ENCODE assay signal across 1 cellular context in the genomic region with DNA sequence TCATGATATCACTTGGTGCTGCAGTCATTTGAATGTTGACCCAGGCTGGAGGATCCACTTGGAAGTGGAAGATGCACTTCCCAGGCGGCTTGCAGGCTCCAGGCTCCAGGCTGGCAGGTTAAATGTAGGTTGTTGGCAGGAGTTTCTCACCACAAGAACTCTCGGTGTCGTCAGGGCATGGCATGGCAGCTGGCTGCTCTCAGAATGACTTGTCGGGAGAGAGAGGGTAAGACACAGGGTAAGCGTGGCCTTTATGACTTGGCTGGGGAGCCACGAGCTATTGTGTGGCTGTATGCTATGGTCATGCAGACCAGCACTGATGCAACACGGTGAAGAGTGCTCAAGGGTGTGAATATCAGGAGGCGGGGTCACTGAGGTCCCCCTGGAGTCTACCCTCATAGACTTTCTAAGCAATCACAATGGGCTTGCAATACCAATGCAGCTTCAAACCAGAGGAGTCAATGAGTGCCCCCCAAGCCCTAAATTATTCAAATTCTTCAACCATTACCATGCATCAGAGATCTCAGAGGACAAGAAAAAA.
TF ChIP-seq lines count a peak whose summit lies in the region.

No MANE protein-coding gene starts in this region.

TF ChIP-seq in GM23338, 12 proteins besides CTCF, POLR2A, EP300 and RAD21 (continued from another document):
- TF ChIP-seq ZNF462 (CRISPR knock-in tag; IDR thresholded peaks at IDR 0.05) (no peak), JUNB (IDR thresholded peaks at IDR 0.05; ENCODE audit: unreplicated experiment) (no peak), CREB1 (CRISPR knock-in tag; IDR thresholded peaks at IDR 0.05; ENCODE audit: low read depth) (no peak), EZH2phosphoT487 (IDR thresholded peaks at IDR 0.05; ENCODE audit: unreplicated experiment) (no peak), NANOG (IDR thresholded peaks at IDR 0.05; ENCODE audit: borderline replicate concordance) (no peak), POLR2AphosphoS5 (IDR thresholded peaks at IDR 0.05; ENCODE audit: low read depth) (no peak)
- TF ChIP-seq, protein P1, sequence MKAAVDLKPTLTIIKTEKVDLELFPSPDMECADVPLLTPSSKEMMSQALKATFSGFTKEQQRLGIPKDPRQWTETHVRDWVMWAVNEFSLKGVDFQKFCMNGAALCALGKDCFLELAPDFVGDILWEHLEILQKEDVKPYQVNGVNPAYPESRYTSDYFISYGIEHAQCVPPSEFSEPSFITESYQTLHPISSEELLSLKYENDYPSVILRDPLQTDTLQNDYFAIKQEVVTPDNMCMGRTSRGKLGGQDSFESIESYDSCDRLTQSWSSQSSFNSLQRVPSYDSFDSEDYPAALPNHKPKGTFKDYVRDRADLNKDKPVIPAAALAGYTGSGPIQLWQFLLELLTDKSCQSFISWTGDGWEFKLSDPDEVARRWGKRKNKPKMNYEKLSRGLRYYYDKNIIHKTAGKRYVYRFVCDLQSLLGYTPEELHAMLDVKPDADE (IDR thresholded peaks at IDR 0.05) = no peak
